ENCODE assay signal across 8 cellular contexts in genomic region chr17:45235071-45236001, GRCh38.
DNase-seq lines count a peak whose midpoint lies in the region; ATAC-seq and TF ChIP-seq lines count a peak whose summit lies in the region.

No MANE protein-coding gene starts in this region.

- DNase-seq in ACHN (peak; percentile 77), GM13976 (ENCODE audit: low spot score) (peak; percentile 81), NCI-H748 (lab: John Stamatoyannopoulos, UW; ENCODE audit: unreplicated experiment) (peak; percentile 72), medulla oblongata (ENCODE audit: extremely low spot score) (peak; percentile 68)
- DNase-seq in activated CD4-positive, alpha-beta T cell treated with anti-CD3 and anti-CD28 coated beads, Interleukin-2, amount 50 U/mL, for 4 hours, result peak; percentile 76 to 78
- DNase-seq in effector CD4-positive, alpha-beta T cell, result peak; percentile 80
- DNase-seq in stimulated activated effector memory CD8-positive, alpha-beta T cell treated with anti-CD3 and anti-CD28 coated beads, Interleukin-12 subunit alpha, Interleukin-12 subunit beta, amount 100 ng/mL, for 72 hours (ENCODE audit: low spot score in 2 of 2), result peak; percentile 67 to 85

- peak; percentile 69 for ATAC-seq in stimulated activated effector memory CD8-positive, alpha-beta T cell treated with anti-CD3 and anti-CD28 coated beads, Interleukin-12 subunit alpha, Interleukin-12 subunit beta, amount 100 ng/mL, for 72 hours
- no peak for ATAC-seq in HG03571 (IDR thresholded peaks at IDR 0.05; ENCODE audit: unreplicated experiment)

- peak overlapping the region; percentile 91 for H3K4me3 Mint-ChIP-seq in stimulated activated effector memory CD8-positive, alpha-beta T cell treated with anti-CD3 and anti-CD28 coated beads, Interleukin-12 subunit alpha, Interleukin-12 subunit beta, amount 100 ng/mL, for 72 hours

- H3K36me3 Mint-ChIP-seq in stimulated activated effector memory CD8-positive, alpha-beta T cell treated with anti-CD3 and anti-CD28 coated beads, Interleukin-12 subunit alpha, Interleukin-12 subunit beta, amount 100 ng/mL, for 72 hours, result peaks cover 98% of the 10 kb centered on the region

- in situ Hi-C loops in ACHN (cut with HindIII; ENCODE audit: low pct_ligation_motif_present, low pct_unique_long_range_greater_than_20kb, low sequenced_read_pairs), result no loop called here
- in situ Hi-C loops in GM13976 (cut with MboI; ENCODE audit: low sequenced_read_pairs, unreplicated experiment), result no loop called here

- H3K9me3 Mint-ChIP-seq in stimulated activated effector memory CD8-positive, alpha-beta T cell treated with anti-CD3 and anti-CD28 coated beads, Interleukin-12 subunit alpha, Interleukin-12 subunit beta, amount 100 ng/mL, for 72 hours, result no peaks in the 10 kb centered on the region

- TF ChIP-seq CTCF in GM13976 (IDR thresholded peaks at IDR 0.05; ENCODE audit: borderline replicate concordance, control extremely low read depth, extremely low read depth, insufficient read depth, missing control alignments), result peak; percentile 77

- peaks cover 82% of the 10 kb centered on the region for H3K4me1 Mint-ChIP-seq in stimulated activated effector memory CD8-positive, alpha-beta T cell treated with anti-CD3 and anti-CD28 coated beads, Interleukin-12 subunit alpha, Interleukin-12 subunit beta, amount 100 ng/mL, for 72 hours

- H3K27ac Mint-ChIP-seq in stimulated activated effector memory CD8-positive, alpha-beta T cell treated with anti-CD3 and anti-CD28 coated beads, Interleukin-12 subunit alpha, Interleukin-12 subunit beta, amount 100 ng/mL, for 72 hours, result peak overlapping the region; percentile 100
